Comparison of ENCODE assay signal across 1 cellular context in genomic region chr12:52924764-52925716, GRCh38.
TF ChIP-seq lines count a peak whose summit lies in the region.

No MANE protein-coding gene starts in this region.

TF ChIP-seq in H1, 55 proteins besides CTCF, POLR2A, EP300 and RAD21:
- TF ChIP-seq SRF (IDR thresholded peaks at IDR 0.05; ENCODE audit: low read depth, low read length) (no peak), CBX5 (IDR thresholded peaks at IDR 0.05; ENCODE audit: low read depth, low read length) (no peak), POLR2AphosphoS5 (IDR thresholded peaks at IDR 0.05; ENCODE audit: low read depth, low read length) (no peak), CHD2 (IDR thresholded peaks at IDR 0.05; ENCODE audit: low read length) (no peak), HDAC2 (IDR thresholded peaks at IDR 0.05; ENCODE audit: borderline replicate concordance in 1 of 2, low read depth in 2 of 2, low read length in 2 of 2) (no peak), TAF1 (IDR thresholded peaks at IDR 0.05; ENCODE audit: low read depth, low read length) (no peak), TAF7 (optimal IDR thresholded peaks at IDR 0.05; ENCODE audit: borderline replicate concordance, low read depth, low read length) (no peak), POU5F1 (IDR thresholded peaks at IDR 0.05; ENCODE audit: low read depth, low read length) (no peak), RBBP5 (IDR thresholded peaks at IDR 0.05; ENCODE audit: borderline replicate concordance, low read depth, low read length) (no peak), SP2 (IDR thresholded peaks at IDR 0.05; ENCODE audit: low read length) (no peak), SP1 (IDR thresholded peaks at IDR 0.05; ENCODE audit: low read depth, low read length) (no peak), ZNF274 (IDR thresholded peaks at IDR 0.05; ENCODE audit: borderline replicate concordance, extremely low read depth, low read length) (no peak), SIRT6 (IDR thresholded peaks at IDR 0.05; ENCODE audit: low read length) (no peak), JUN (IDR thresholded peaks at IDR 0.05; ENCODE audit: low read depth, low read length) (no peak), SIN3A (conservative IDR thresholded peaks at IDR 0.05 in 1 of 2, IDR thresholded peaks at IDR 0.05 in 1 of 2; ENCODE audit: low read depth in 1 of 2, low read length in 2 of 2) (no peak), USF2 (IDR thresholded peaks at IDR 0.05; ENCODE audit: low read length) (no peak), E2F6 (IDR thresholded peaks at IDR 0.05) (no peak), SUZ12 (IDR thresholded peaks at IDR 0.05; ENCODE audit: low read length) (no peak)
